ENCODE assay signal across 16 cellular contexts in the genomic region with DNA sequence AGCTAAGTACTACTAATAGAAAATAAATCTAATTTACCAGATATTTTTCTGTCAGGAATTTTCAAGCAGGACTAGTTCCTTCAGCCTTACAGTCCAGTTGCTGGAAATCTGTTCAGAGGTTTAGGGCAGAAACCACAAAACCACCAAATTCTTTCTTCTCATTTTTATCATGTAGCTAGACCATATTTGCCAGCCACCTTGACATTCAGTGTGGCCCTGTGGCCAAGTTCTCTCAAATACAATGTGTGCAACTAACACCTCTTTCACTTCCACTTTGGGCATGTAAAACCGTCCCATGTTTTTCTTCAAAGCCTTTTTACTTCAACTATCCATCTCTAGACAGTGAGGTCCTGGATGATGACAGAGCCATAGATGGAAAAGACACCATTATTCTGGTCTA.
"Had no signal": no experiment of that assay in that cellular context is flagged by ENCODE, and none has a peak within 500 bp of the region (broad histone marks: within the 10 kb centered on the region; RNA-seq: fewer than 3 reads in every experiment).

No MANE protein-coding gene starts in this region.

- ATAC-seq: gastroesophageal sphincter; natural killer cell treated with Interleukin-12 subunit alpha and Interleukin-12 subunit beta and Interleukin-15 and Interleukin-18, amount 100 ng/mL, for 72 hours; stimulated activated naive CD8-positive, alpha-beta T cell treated with anti-CD3 and anti-CD28 coated beads, Interleukin-15, Interleukin-2, amounts not matched to agents 100 U/mL and 50 U/mL, for 24 hours had no signal

- DNase-seq: activated B cell treated with CpG ODN at 0.5 μM for 24 hours; activated CD4-positive, alpha-beta T cell treated with anti-CD3 and anti-CD28 coated beads, Interleukin-2, amount 10 ng/mL, durations not matched to agents 7 days and 5 days; activated CD8-positive, alpha-beta memory T cell treated with anti-CD3 and anti-CD28 coated beads, Interleukin-2, amount 50 U/mL, for 48 hours; activated gamma-delta T cell treated with Interleukin-2 at 50 U/mL for 16 hours; amygdala; hippocampal formation; kidney; left ventricle myocardium inferior; nucleus accumbens; small intestine; stimulated activated CD4-positive, alpha-beta T cell treated with anti-CD3 and anti-CD28 coated beads, Interleukin-4, amount 100 ng/mL, for 24 hours; stimulated activated naive CD8-positive, alpha-beta T cell treated with anti-CD3 and anti-CD28 coated beads, Interleukin-15, Interleukin-2, amounts not matched to agents 100 U/mL and 50 U/mL, for 24 hours; T-helper 2 cell; transverse colon had no signal
